In the genomic region with DNA sequence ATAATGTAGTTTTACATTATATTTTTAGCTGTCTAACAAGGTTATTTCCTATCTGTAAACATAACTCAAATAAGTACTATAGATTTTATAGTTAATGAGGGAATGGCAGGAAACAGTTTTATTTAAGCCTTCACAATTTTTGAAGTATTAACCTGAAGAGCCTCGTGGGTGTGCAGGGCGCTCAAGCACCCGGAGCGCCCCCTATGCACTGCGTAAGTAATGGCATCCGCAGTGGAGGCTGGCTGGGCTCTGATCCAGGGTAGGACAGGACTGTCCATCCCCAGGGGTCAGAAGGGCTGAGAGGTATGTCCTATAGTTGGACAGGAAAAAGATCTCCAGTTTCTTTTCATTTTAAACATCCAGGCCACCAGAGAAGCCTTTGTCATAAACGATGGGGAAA, we compare ENCODE assay signal across 11 cellular contexts. TPM values are rescaled to one million over a fixed set of nuclear protein-coding genes. Genes with fewer than 3 reads are reported as not detected.
DNase-seq lines count a peak whose midpoint lies in the region; ATAC-seq and TF ChIP-seq lines count a peak whose summit lies in the region.
"Had no signal": no experiment of that assay in that cellular context is flagged by ENCODE, and none has a peak within 500 bp of the region (broad histone marks: within the 10 kb centered on the region; RNA-seq: fewer than 3 reads in every experiment).

No MANE protein-coding gene starts in this region.

- no peak overlapping the region for H3K4me3 ChIP-seq in AG04450 (ENCODE audit: low read depth, low read length)
- H3K4me3 ChIP-seq: gastrocnemius medialis had no signal

- CTCF ChIA-PET in AG04450 (lab: Charles Lee): interaction anchor here (0.7 to 12.7 kb wide), 10 partner anchors 10 to 417 kb away, joined by 3 to 368 read pairs (median 5); no protein-coding TSS in a partner anchor

- H3K36me3 Mint-ChIP-seq in glutamatergic neuron (ENCODE audit: unreplicated experiment): no peaks in the 10 kb centered on the region

- peaks cover 54% of the 10 kb centered on the region for H3K27me3 ChIP-seq in AG04450 (ENCODE audit: control insufficient read depth, insufficient read depth, low read length)

- H3K27ac ChIP-seq in AG04450 (ENCODE audit: low read depth, low read length): no peak overlapping the region
- H3K27ac ChIP-seq: gastrocnemius medialis had no signal

- peak overlapping the region; percentile 34 for H3K4me3 Mint-ChIP-seq in glutamatergic neuron (ENCODE audit: unreplicated experiment)
- H3K4me3 Mint-ChIP-seq: IgD-negative memory B cell had no signal

- no peak for ATAC-seq in GM19397 (IDR thresholded peaks at IDR 0.05; ENCODE audit: unreplicated experiment)
- ATAC-seq in HG02571 (IDR thresholded peaks at IDR 0.05; ENCODE audit: unreplicated experiment): no peak
- no peak for ATAC-seq in GM18505 (IDR thresholded peaks at IDR 0.05; ENCODE audit: unreplicated experiment)
- ATAC-seq: gastrocnemius medialis had no signal

- peaks cover 15% of the 10 kb centered on the region for H3K4me1 Mint-ChIP-seq in glutamatergic neuron (ENCODE audit: low read depth, unreplicated experiment)

- POLR2A ChIA-PET in AG04450 (lab: Yijun Ruan, JAX): no interaction called here

- peak; percentile 66 for TF ChIP-seq CTCF in AG04450 (IDR thresholded peaks at IDR 0.05; ENCODE audit: low read depth, low read length)
- peak; percentile 64 for TF ChIP-seq CTCF in GM12874 (IDR thresholded peaks at IDR 0.05; ENCODE audit: insufficient read depth, low read depth, low read length)
- TF ChIP-seq CTCF in glutamatergic neuron (IDR thresholded peaks at IDR 0.05; ENCODE audit: partially characterized antibody, unreplicated experiment): peak; percentile 74

- no peak for DNase-seq in AG04450 (ENCODE audit: low read depth, low spot score)
- peak; percentile 26 for DNase-seq in SKM-1 (lab: John Stamatoyannopoulos, UW; ENCODE audit: unreplicated experiment)
- peak; percentile 64 for DNase-seq in glutamatergic neuron
- DNase-seq in NCI-H2029 treated with DMSO at 0.1 percent for 48 hours (lab: John Stamatoyannopoulos, UW): no peak
- DNase-seq: gastrocnemius medialis; stimulated activated CD4-positive, alpha-beta T cell treated with anti-CD3 and anti-CD28 coated beads, Interleukin-2, amount 100 ng/mL, for 24 hours had no signal

- peaks cover 2% of the 10 kb centered on the region for H3K9me3 Mint-ChIP-seq in glutamatergic neuron (ENCODE audit: unreplicated experiment)
- H3K9me3 Mint-ChIP-seq: IgD-negative memory B cell had no signal

- no peak overlapping the region for H3K27ac Mint-ChIP-seq in glutamatergic neuron (ENCODE audit: unreplicated experiment)

- TF ChIP-seq POLR2A in GM18505 (IDR thresholded peaks at IDR 0.05; ENCODE audit: borderline replicate concordance, extremely low read depth, insufficient read depth, insufficient read length): no peak

- H3K27me3 Mint-ChIP-seq in glutamatergic neuron (ENCODE audit: unreplicated experiment): peaks cover 24% of the 10 kb centered on the region

- peaks cover 14% of the 10 kb centered on the region; the same call in 1 of the 2 replicates for H3K9me3 ChIP-seq in AG04450 (ENCODE audit: control insufficient read depth, insufficient read depth, low read length)
- H3K9me3 ChIP-seq: gastrocnemius medialis had no signal

RNA-seq across cellular contexts. Expression of a gene that starts 8.2 kb away (rescaled TPM):
- polyA plus RNA-seq in AG04450 (2011; rRNA removed): not detected in 2 replicates
- polyA minus RNA-seq in AG04450 (2011; rRNA and poly(A)+ RNA removed): not detected in 2 replicates
- 1.2 TPM for total RNA-seq in glutamatergic neuron (ENCODE audit: unreplicated experiment)
- total RNA-seq: gastrocnemius medialis had no signal
- polyA plus RNA-seq: IgD-negative memory B cell had no signal

Comparison
In these comparisons a context has a peak if more than half of its experiments do, and no peak if none do; other contexts are left out.
1. DNase-seq: peak in SKM-1 (single experiment) and glutamatergic neuron (single experiment); none in AG04450 (single experiment) and NCI-H2029 treated with DMSO at 0.1 percent for 48 hours (single experiment).
2. Peak in every context shown above with its lines, with median percentiles within 50 percentile points of each other: CTCF ChIP-seq.